In genomic region chr2:73828389-73828817, GRCh38 we compare ENCODE assay signal across 10 cellular contexts. TPM values are rescaled to one million over a fixed set of nuclear protein-coding genes. Genes with fewer than 3 reads are reported as not detected.
DNase-seq lines count a peak whose midpoint lies in the region; ATAC-seq and TF ChIP-seq lines count a peak whose summit lies in the region.
"Had no signal": no experiment of that assay in that cellular context is flagged by ENCODE, and none has a peak within 500 bp of the region (broad histone marks: within the 10 kb centered on the region; RNA-seq: fewer than 3 reads in every experiment).

No MANE protein-coding gene starts in this region.

- H3K4me3 ChIP-seq in DND-41 (ENCODE audit: low read depth in 1 of 2, low read length in 2 of 2) (peak overlapping the region; percentile 72 to 79), RWPE2 (ENCODE audit: severe bottlenecking) (peak overlapping the region; percentile 97), epithelial cell of proximal tubule (ENCODE audit: low read depth, low read length) (peak overlapping the region; percentile 86)

- H3K27me3 ChIP-seq in DND-41 (ENCODE audit: insufficient read depth, low read length, poor library complexity) (no peaks in the 10 kb centered on the region), RWPE2 (ENCODE audit: insufficient read depth, poor library complexity, severe bottlenecking) (no peaks in the 10 kb centered on the region)

- ATAC-seq in DND-41 (ENCODE audit: insufficient read depth, low read depth) (no peak), RWPE2 (ENCODE audit: low read depth) (no peak), GM18517 (IDR thresholded peaks at IDR 0.05; ENCODE audit: unreplicated experiment) (no peak)

- H4K20me1 ChIP-seq in DND-41 (ENCODE audit: insufficient read depth, low read length), result no peaks in the 10 kb centered on the region

- no peaks in the 10 kb centered on the region for H3K9me3 ChIP-seq in DND-41 (ENCODE audit: insufficient read depth, low read length, severe bottlenecking)
- no peaks in the 10 kb centered on the region for H3K9me3 ChIP-seq in RWPE2 (ENCODE audit: severe bottlenecking)

- TF ChIP-seq CTCF in DND-41 (IDR thresholded peaks at IDR 0.05; ENCODE audit: borderline replicate concordance, extremely low read depth, low read length, poor library complexity, severe bottlenecking), result no peak
- no peak for TF ChIP-seq CTCF in RWPE2 (IDR thresholded peaks at IDR 0.05; ENCODE audit: poor library complexity, severe bottlenecking)
- TF ChIP-seq CTCF in epithelial cell of proximal tubule (conservative IDR thresholded peaks at IDR 0.05; ENCODE audit: low read depth, low read length), result no peak
- no peak for TF ChIP-seq CTCF in progenitor cell of endocrine pancreas (IDR thresholded peaks at IDR 0.05; ENCODE audit: unreplicated experiment)
- no peak for TF ChIP-seq CTCF in GM13976 (IDR thresholded peaks at IDR 0.05; ENCODE audit: borderline replicate concordance, control extremely low read depth, extremely low read depth, insufficient read depth, missing control alignments)

- intact Hi-C loops in posterior cingulate gyrus (cut with DNase I), result no loop called here

- peak overlapping the region; percentile 95 for H2AFZ ChIP-seq in DND-41 (ENCODE audit: low read depth, low read length)

- H3K27ac ChIP-seq in DND-41 (ENCODE audit: low read length) (peak overlapping the region; percentile 64), RWPE2 (ENCODE audit: poor library complexity, severe bottlenecking) (peak overlapping the region; percentile 93)

- H3K4me1 Mint-ChIP-seq in progenitor cell of endocrine pancreas (ENCODE audit: low read depth), result peaks cover 14% of the 10 kb centered on the region

- H3K36me3 ChIP-seq in DND-41 (ENCODE audit: insufficient read depth, low read length) (peaks cover 23% of the 10 kb centered on the region), RWPE2 (ENCODE audit: low read depth) (peaks cover 23% of the 10 kb centered on the region)

- DNase-seq in DND-41 (no peak), RWPE2 (ENCODE audit: low spot score) (no peak), epithelial cell of proximal tubule (ENCODE audit: low read depth) (no peak), progenitor cell of endocrine pancreas (ENCODE audit: low spot score, unreplicated experiment) (no peak), GM13976 (ENCODE audit: low spot score) (no peak), AG20443 (ENCODE audit: low spot score) (no peak), posterior cingulate gyrus (no peak)

- peaks cover 12% of the 10 kb centered on the region for H3K36me3 Mint-ChIP-seq in progenitor cell of endocrine pancreas (ENCODE audit: insufficient read depth)

- peak overlapping the region; percentile 97 for H3K4me3 Mint-ChIP-seq in progenitor cell of endocrine pancreas (ENCODE audit: low read depth)

- H3K27ac Mint-ChIP-seq in progenitor cell of endocrine pancreas, result peak overlapping the region; percentile 98

- H3K27me3 Mint-ChIP-seq in progenitor cell of endocrine pancreas, result peaks cover 21% of the 10 kb centered on the region

- H3K4me2 ChIP-seq in DND-41 (ENCODE audit: insufficient read depth, low read length), result peak overlapping the region; percentile 72

- H3K4me1 ChIP-seq in DND-41 (ENCODE audit: insufficient read depth, low read length) (peaks cover 47% of the 10 kb centered on the region), RWPE2 (ENCODE audit: insufficient read depth, poor library complexity, severe bottlenecking) (peaks cover 29% of the 10 kb centered on the region)

- H3K9me3 Mint-ChIP-seq in progenitor cell of endocrine pancreas (ENCODE audit: low read depth), result peaks cover 7% of the 10 kb centered on the region

- H3K9ac ChIP-seq in DND-41 (ENCODE audit: low read depth, low read length), result peak overlapping the region; percentile 75

- in situ Hi-C loops in GM13976 (cut with MboI; ENCODE audit: low sequenced_read_pairs, unreplicated experiment), result no loop called here

- peaks cover 41% of the 10 kb centered on the region for H3K79me2 ChIP-seq in DND-41 (ENCODE audit: insufficient read depth, low read length)

RNA-seq across cellular contexts. Expression of gene STAMBP, which starts 0.4 kb away (rescaled TPM):
- 34.9 and 37.5 TPM in 2 replicates for total RNA-seq in epithelial cell of proximal tubule
- total RNA-seq in progenitor cell of endocrine pancreas, result 39.0 and 39.4 TPM in 2 replicates

RNA-seq across cellular contexts. Expression of gene C2orf78, which starts 44.4 kb away (rescaled TPM):
- not detected in 2 replicates for total RNA-seq in epithelial cell of proximal tubule
- total RNA-seq in progenitor cell of endocrine pancreas, result not detected in 2 replicates
- total RNA-seq: frontal cortex, RPMI7951 had no signal

RNA-seq across cellular contexts. Expression of gene DUSP11, which starts 48.5 kb away (rescaled TPM):
- 20.9 and 29.2 TPM in 2 replicates for total RNA-seq in epithelial cell of proximal tubule
- total RNA-seq in progenitor cell of endocrine pancreas, result 22.2 and 25.0 TPM in 2 replicates
